8 cellular contexts compared by ENCODE assay signal in the genomic region with DNA sequence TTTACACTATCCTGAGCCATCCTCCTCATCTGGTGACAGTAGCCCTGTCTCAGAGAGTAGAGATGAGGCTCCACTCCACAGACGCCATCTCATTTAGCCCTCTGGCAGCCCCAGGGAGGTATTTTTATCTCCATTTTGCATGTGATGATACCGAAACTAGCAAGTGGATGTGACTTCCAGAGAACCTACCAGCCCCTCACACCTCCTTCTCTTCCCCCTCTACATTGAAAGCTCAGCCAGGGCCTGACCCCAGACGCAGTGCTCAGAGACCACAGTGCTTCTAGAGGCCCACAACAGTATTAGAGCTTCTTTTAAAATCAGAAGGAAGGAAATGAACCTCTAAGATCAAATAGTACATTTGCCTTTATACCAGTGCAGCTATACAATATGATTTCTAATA. TPM values are rescaled to one million over a fixed set of nuclear protein-coding genes. Genes with fewer than 3 reads are reported as not detected.
DNase-seq lines count a peak whose midpoint lies in the region; ATAC-seq and TF ChIP-seq lines count a peak whose summit lies in the region.

No MANE protein-coding gene starts in this region.

- peaks cover 73% of the 10 kb centered on the region for H3K4me1 Mint-ChIP-seq in nephron

- peak; percentile 83 for ATAC-seq in GM18867 (IDR thresholded peaks at IDR 0.05; ENCODE audit: unreplicated experiment)
- peak; percentile 74 for ATAC-seq in GM21737 (IDR thresholded peaks at IDR 0.05; ENCODE audit: unreplicated experiment)

- no peaks in the 10 kb centered on the region for H3K9me3 Mint-ChIP-seq in nephron

- peaks cover 11% of the 10 kb centered on the region for H3K27me3 Mint-ChIP-seq in nephron (ENCODE audit: low read depth)

- peaks cover 10% of the 10 kb centered on the region for H3K36me3 Mint-ChIP-seq in nephron (ENCODE audit: low read depth)

- DNase-seq in MV-4-11 (lab: John Stamatoyannopoulos, UW), result peak; percentile 44
- DNase-seq in HT-29 (ENCODE audit: low spot score), result no peak
- no peak for DNase-seq in DMS79 treated with DMSO at 0.1 percent for 48 hours (lab: John Stamatoyannopoulos, UW)
- no peak for DNase-seq in NCI-H748 (lab: John Stamatoyannopoulos, UW; ENCODE audit: unreplicated experiment)
- DNase-seq in ACHN, result no peak

- H3K4me3 Mint-ChIP-seq in nephron, result no peak overlapping the region

- in situ Hi-C loops in ACHN (cut with HindIII; ENCODE audit: low pct_ligation_motif_present, low pct_unique_long_range_greater_than_20kb, low sequenced_read_pairs), result no loop called here

- H3K27ac Mint-ChIP-seq in nephron, result peak overlapping the region in 2 of 3 experiments; percentile 37 to 83

- TF ChIP-seq CTCF in nephron (IDR thresholded peaks at IDR 0.05; ENCODE audit: unreplicated experiment in 3 of 3), result no peak

RNA-seq across cellular contexts. Expression of gene GYPC, which starts 8.3 kb away (rescaled TPM):
- not detected in 2 replicates for total RNA-seq in HT-29 (2014; rRNA removed; shearing (Covaris generic))
